8 cellular contexts compared by ENCODE assay signal in the genomic region with DNA sequence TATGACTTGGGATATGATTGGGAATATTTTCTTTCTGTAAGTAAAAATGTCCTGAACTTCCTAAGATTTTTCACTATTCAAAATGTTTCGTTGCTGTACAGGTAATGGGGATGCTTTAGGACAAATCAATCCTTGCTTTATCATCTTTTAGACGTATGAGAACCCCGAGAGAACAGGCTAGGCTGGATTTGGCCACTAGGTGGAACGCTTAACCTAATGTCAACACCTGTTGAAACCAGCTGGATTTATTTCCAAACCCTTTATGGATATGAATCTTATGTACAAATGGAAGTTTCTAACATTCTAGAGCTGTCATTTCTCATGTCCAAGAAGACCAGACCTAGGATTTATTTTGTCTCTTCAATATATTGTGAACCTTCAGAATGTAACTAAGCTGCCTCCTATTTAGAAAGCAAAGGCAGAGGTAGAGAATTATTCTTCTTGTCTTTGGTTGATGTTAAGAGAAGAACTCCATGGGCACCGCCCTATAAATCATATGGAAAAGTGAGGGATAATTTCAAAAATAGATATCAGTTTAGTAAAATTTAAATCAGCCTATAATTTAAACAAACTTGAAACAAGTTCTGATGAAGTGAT.
DNase-seq lines count a peak whose midpoint lies in the region; ATAC-seq, FAIRE-seq and TF ChIP-seq lines count a peak whose summit lies in the region.

No MANE protein-coding gene starts in this region.

- TF ChIP-seq CTCF in natural killer cell (IDR thresholded peaks at IDR 0.05) (peak; percentile 38), WERI-Rb-1 (IDR thresholded peaks at IDR 0.05; ENCODE audit: low read depth, low read length) (peak; percentile 83)

- H3K4me1 Mint-ChIP-seq in natural killer cell = no peaks in the 10 kb centered on the region
- H3K4me1 Mint-ChIP-seq in natural killer cell treated with Interleukin-12 subunit alpha and Interleukin-12 subunit beta and Interleukin-15 and Interleukin-18, amount 100 ng/mL, for 72 hours (ENCODE audit: low read depth in 2 of 2) = no peaks in the 10 kb centered on the region

- no peaks in the 10 kb centered on the region for H3K36me3 Mint-ChIP-seq in natural killer cell
- H3K36me3 Mint-ChIP-seq in natural killer cell treated with Interleukin-12 subunit alpha and Interleukin-12 subunit beta and Interleukin-15 and Interleukin-18, amount 100 ng/mL, for 72 hours = no peaks in the 10 kb centered on the region

- H3K4me3 ChIP-seq in WERI-Rb-1 (ENCODE audit: low read depth, low read length) = no peak overlapping the region

- peak; percentile 69 for FAIRE-seq in islet of Langerhans (lab: Jason Lieb, UNC)

- no peak for DNase-seq in natural killer cell
- no peak for DNase-seq in natural killer cell treated with Interleukin-12 subunit alpha and Interleukin-12 subunit beta and Interleukin-15 and Interleukin-18, amount 100 ng/mL, for 72 hours (ENCODE audit: low spot score)
- peak; percentile 60 for DNase-seq in NCI-H1417 treated with DMSO at 0.1 percent for 48 hours (lab: John Stamatoyannopoulos, UW)
- DNase-seq in WERI-Rb-1 = peak; percentile 65
- no peak for DNase-seq in C1 segment of cervical spinal cord (lab: John Stamatoyannopoulos, UW)
- no peak for DNase-seq in ecto neural progenitor cell (ENCODE audit: low spot score)

- intact Hi-C loops in natural killer cell (cut with micrococcal nuclease) = no loop called here

- H3K9me3 Mint-ChIP-seq in natural killer cell = peaks cover 0 to 3% of the 10 kb centered on the region in 2 donors
- peaks cover 7% of the 10 kb centered on the region for H3K9me3 Mint-ChIP-seq in natural killer cell treated with Interleukin-12 subunit alpha and Interleukin-12 subunit beta and Interleukin-15 and Interleukin-18, amount 100 ng/mL, for 72 hours

- H3K27ac Mint-ChIP-seq in natural killer cell = no peak overlapping the region
- H3K27ac Mint-ChIP-seq in natural killer cell treated with Interleukin-12 subunit alpha and Interleukin-12 subunit beta and Interleukin-15 and Interleukin-18, amount 100 ng/mL, for 72 hours = no peak overlapping the region

- no peaks in the 10 kb centered on the region for H3K27me3 ChIP-seq in WERI-Rb-1 (ENCODE audit: insufficient read depth, low read depth, severe bottlenecking)

- no peaks in the 10 kb centered on the region for H3K9me3 ChIP-seq in WERI-Rb-1 (ENCODE audit: severe bottlenecking)

- no peak overlapping the region for H3K27ac ChIP-seq in WERI-Rb-1

- ATAC-seq in natural killer cell = no peak
- no peak for ATAC-seq in natural killer cell treated with Interleukin-12 subunit alpha and Interleukin-12 subunit beta and Interleukin-15 and Interleukin-18, amount 100 ng/mL, for 72 hours
- peak; percentile 60 for ATAC-seq in HG02571 (IDR thresholded peaks at IDR 0.05; ENCODE audit: unreplicated experiment)

- H3K36me3 ChIP-seq in WERI-Rb-1 = no peaks in the 10 kb centered on the region

- peaks cover 29 to 35% of the 10 kb centered on the region in 2 donors for H3K27me3 Mint-ChIP-seq in natural killer cell (ENCODE audit: low read depth in 2 of 2)
- H3K27me3 Mint-ChIP-seq in natural killer cell treated with Interleukin-12 subunit alpha and Interleukin-12 subunit beta and Interleukin-15 and Interleukin-18, amount 100 ng/mL, for 72 hours = peaks cover 30 to 56% of the 10 kb centered on the region in 2 donors

- no peak overlapping the region for H3K4me3 Mint-ChIP-seq in natural killer cell
- H3K4me3 Mint-ChIP-seq in natural killer cell treated with Interleukin-12 subunit alpha and Interleukin-12 subunit beta and Interleukin-15 and Interleukin-18, amount 100 ng/mL, for 72 hours = no peak overlapping the region

Comparison
In these comparisons a context has a peak if more than half of its experiments do, and no peak if none do; other contexts are left out.
1. DNase-seq: peak in NCI-H1417 treated with DMSO at 0.1 percent for 48 hours (single experiment) and WERI-Rb-1 (single experiment); none in natural killer cell (single experiment), natural killer cell treated with Interleukin-12 subunit alpha and Interleukin-12 subunit beta and Interleukin-15 and Interleukin-18, amount 100 ng/mL, for 72 hours (single experiment), C1 segment of cervical spinal cord (0 of 14) and ecto neural progenitor cell (single experiment).